18 cellular contexts compared by ENCODE assay signal in the genomic region with DNA sequence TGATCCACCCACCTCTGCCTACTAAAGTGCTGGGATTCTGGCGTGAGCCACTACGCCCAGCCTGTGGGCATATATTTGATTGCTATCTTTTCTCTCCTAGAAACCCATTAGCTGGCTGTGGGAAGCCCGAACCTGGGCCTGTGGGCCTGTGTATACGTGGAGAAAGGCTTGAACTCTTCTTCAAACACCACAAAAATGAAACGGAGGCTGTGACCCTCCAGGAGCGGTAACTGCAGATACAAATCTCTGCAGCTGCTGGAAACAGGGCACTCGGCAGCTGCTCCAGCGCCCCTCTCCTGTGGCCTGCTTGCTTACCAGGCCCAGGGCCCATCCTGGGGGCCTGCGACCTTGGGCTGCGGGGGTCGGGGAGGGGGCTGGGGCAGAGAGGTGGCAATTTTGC. TPM values are rescaled to one million over a fixed set of nuclear protein-coding genes. Genes with fewer than 3 reads are reported as not detected.
DNase-seq lines count a peak whose midpoint lies in the region; TF ChIP-seq lines count a peak whose summit lies in the region.
"Had no signal": no experiment of that assay in that cellular context is flagged by ENCODE, and none has a peak within 500 bp of the region (broad histone marks: within the 10 kb centered on the region; RNA-seq: fewer than 3 reads in every experiment).

No MANE protein-coding gene starts in this region.

- intact Hi-C loops in breast epithelium (cut with DNase I; ENCODE audit: low total_unique reads), result no loop called here
- intact Hi-C loops in CD14-positive monocyte (cut with micrococcal nuclease), result no loop called here
- intact Hi-C loops in OCI-LY7 (cut with micrococcal nuclease; ENCODE audit: unreplicated experiment), result no loop called here

- H4K20me1 ChIP-seq in OCI-LY7 (ENCODE audit: insufficient read depth, low read length), result no peaks in the 10 kb centered on the region

- H3K4me3 Mint-ChIP-seq in nephron (peak overlapping the region in 2 of 3 experiments; percentile 48 to 66), CD14-positive monocyte (no peak overlapping the region)
- H3K4me3 Mint-ChIP-seq: activated CD4-positive, alpha-beta memory T cell treated with anti-CD3 and anti-CD28 coated beads for 36 hours; activated naive CD8-positive, alpha-beta T cell treated with anti-CD3 and anti-CD28 coated beads, Interleukin-2, amount 10 ng/mL, durations not matched to agents 7 days and 5 days; activated T-cell treated with anti-CD3 and anti-CD28 coated beads, Interleukin-2, amount 50 U/mL, for 72 hours; central memory CD8-positive, alpha-beta T cell; naive thymus-derived CD4-positive, alpha-beta T cell had no signal

- DNase-seq in NCI-H1092 (lab: John Stamatoyannopoulos, UW) (peak; percentile 32), breast epithelium (ENCODE audit: low spot score in 2 of 2) (no peak), CD14-positive monocyte (ENCODE audit: low spot score) (no peak), NCI-H1105 treated with DMSO at 0.1 percent for 48 hours (lab: John Stamatoyannopoulos, UW) (no peak), OCI-LY7 (ENCODE audit: low spot score) (no peak)
- DNase-seq: activated CD4-positive, alpha-beta memory T cell treated with anti-CD3 and anti-CD28 coated beads for 36 hours; activated naive CD8-positive, alpha-beta T cell treated with anti-CD3 and anti-CD28 coated beads, Interleukin-2, amount 10 ng/mL, durations not matched to agents 7 days and 5 days; activated T-cell treated with anti-CD3 and anti-CD28 coated beads, Interleukin-2, amount 50 U/mL, for 72 hours; H7; KBM-7; left ventricle myocardium inferior; naive thymus-derived CD4-positive, alpha-beta T cell; NCI-H1436; NCI-H345; substantia nigra had no signal

- no peaks in the 10 kb centered on the region for H3K36me3 ChIP-seq in breast epithelium
- no peaks in the 10 kb centered on the region for H3K36me3 ChIP-seq in OCI-LY7 (ENCODE audit: insufficient read depth, low read length)
- H3K36me3 ChIP-seq: left ventricle myocardium inferior had no signal

- no peaks in the 10 kb centered on the region for H3K79me2 ChIP-seq in OCI-LY7 (ENCODE audit: insufficient read depth, low read depth, low read length)

- H3K27ac ChIP-seq in breast epithelium, result peak overlapping the region; percentile 88 to 96
- H3K27ac ChIP-seq in temporal lobe (ENCODE audit: low read depth, low read length), result peak overlapping the region; percentile 84
- H3K27ac ChIP-seq in OCI-LY7 (ENCODE audit: low read depth, low read length, poor library complexity, severe bottlenecking), result no peak overlapping the region

- no peak overlapping the region for H3K4me3 ChIP-seq in breast epithelium
- H3K4me3 ChIP-seq in OCI-LY7 (ENCODE audit: low read depth, low read length, poor library complexity, severe bottlenecking), result no peak overlapping the region
- H3K4me3 ChIP-seq: left ventricle myocardium inferior had no signal

- H2AFZ ChIP-seq in OCI-LY7 (ENCODE audit: low read length), result no peak overlapping the region

- no peaks in the 10 kb centered on the region for H3K27me3 ChIP-seq in breast epithelium

- TF ChIP-seq POLR2A in breast epithelium (IDR thresholded peaks at IDR 0.05), result no peak

- H3K27ac Mint-ChIP-seq in nephron (peak overlapping the region; percentile 97 to 100 (median 99)), CD14-positive monocyte (no peak overlapping the region)
- H3K27ac Mint-ChIP-seq: activated CD4-positive, alpha-beta memory T cell treated with anti-CD3 and anti-CD28 coated beads for 36 hours; activated naive CD8-positive, alpha-beta T cell treated with anti-CD3 and anti-CD28 coated beads, Interleukin-2, amount 10 ng/mL, durations not matched to agents 7 days and 5 days; activated T-cell treated with anti-CD3 and anti-CD28 coated beads, Interleukin-2, amount 50 U/mL, for 72 hours had no signal

- no peaks in the 10 kb centered on the region for H3K9me3 Mint-ChIP-seq in nephron
- H3K9me3 Mint-ChIP-seq in CD14-positive monocyte, result no peaks in the 10 kb centered on the region
- H3K9me3 Mint-ChIP-seq: activated CD4-positive, alpha-beta memory T cell treated with anti-CD3 and anti-CD28 coated beads for 36 hours; activated naive CD8-positive, alpha-beta T cell treated with anti-CD3 and anti-CD28 coated beads, Interleukin-2, amount 10 ng/mL, durations not matched to agents 7 days and 5 days; activated T-cell treated with anti-CD3 and anti-CD28 coated beads, Interleukin-2, amount 50 U/mL, for 72 hours; central memory CD8-positive, alpha-beta T cell; naive thymus-derived CD4-positive, alpha-beta T cell had no signal

- POLR2A ChIA-PET in OCI-LY7 (lab: Charles Lee), result no interaction called here

- H3K4me1 Mint-ChIP-seq in nephron (peaks cover 89% of the 10 kb centered on the region), CD14-positive monocyte (no peaks in the 10 kb centered on the region)
- H3K4me1 Mint-ChIP-seq: central memory CD8-positive, alpha-beta T cell had no signal

- H3K9me2 ChIP-seq in OCI-LY7 (ENCODE audit: insufficient read depth, low read length), result no peaks in the 10 kb centered on the region

- H3K9me3 ChIP-seq in breast epithelium (no peaks in the 10 kb centered on the region), OCI-LY7 (ENCODE audit: low read length) (no peaks in the 10 kb centered on the region)
- H3K9me3 ChIP-seq: left ventricle myocardium inferior had no signal

- H3K36me3 Mint-ChIP-seq in nephron (ENCODE audit: low read depth) (peaks cover 6% of the 10 kb centered on the region), CD14-positive monocyte (peaks cover 52 to 65% of the 10 kb centered on the region in 2 donors)
- H3K36me3 Mint-ChIP-seq: activated CD4-positive, alpha-beta memory T cell treated with anti-CD3 and anti-CD28 coated beads for 36 hours; activated naive CD8-positive, alpha-beta T cell treated with anti-CD3 and anti-CD28 coated beads, Interleukin-2, amount 10 ng/mL, durations not matched to agents 7 days and 5 days had no signal

- H3K4me2 ChIP-seq in OCI-LY7 (ENCODE audit: low read length), result no peak overlapping the region

- H3K27me3 Mint-ChIP-seq in nephron (ENCODE audit: low read depth) (no peaks in the 10 kb centered on the region), CD14-positive monocyte (ENCODE audit: low read depth in 3 of 3) (peaks cover 0 to 2% (median 0%) of the 10 kb centered on the region in 3 donors)
- H3K27me3 Mint-ChIP-seq: activated CD4-positive, alpha-beta memory T cell treated with anti-CD3 and anti-CD28 coated beads for 36 hours; activated naive CD8-positive, alpha-beta T cell treated with anti-CD3 and anti-CD28 coated beads, Interleukin-2, amount 10 ng/mL, durations not matched to agents 7 days and 5 days; central memory CD8-positive, alpha-beta T cell; naive thymus-derived CD4-positive, alpha-beta T cell had no signal

- CTCF ChIA-PET in OCI-LY7 (lab: Charles Lee; ENCODE audit: unreplicated experiment), result no interaction called here

- no TSS peak for BruUV-seq in OCI-LY7 (replicated peaks; lab: Mats Ljungman, UMichigan)

- TF ChIP-seq CTCF in breast epithelium (IDR thresholded peaks at IDR 0.05) (no peak), nephron (IDR thresholded peaks at IDR 0.05; ENCODE audit: unreplicated experiment in 3 of 3) (no peak), CD14-positive monocyte (IDR thresholded peaks at IDR 0.05) (no peak), OCI-LY7 (conservative IDR thresholded peaks at IDR 0.05; ENCODE audit: low read length) (no peak)

- H3K4me1 ChIP-seq in breast epithelium (peaks cover 13 to 24% of the 10 kb centered on the region in 2 donors), OCI-LY7 (ENCODE audit: insufficient read depth, low read length, poor library complexity, severe bottlenecking) (no peaks in the 10 kb centered on the region)

RNA-seq across cellular contexts. Expression of gene MTSS2, which starts 27.9 kb away (rescaled TPM):
- total RNA-seq in breast epithelium, result 10 to 100 TPM in 2 of 3 donors, 1 to 10 TPM in 1; 9.4 to 28.8 (median 22.8) TPM
- total RNA-seq in temporal lobe, result 45.5 TPM
- polyA plus RNA-seq in CD14-positive monocyte, result not detected
- total RNA-seq in OCI-LY7 (2014; rRNA removed; shearing (Covaris generic)), result 0.05 and 0.19 TPM in 2 replicates
- total RNA-seq in OCI-LY7 (2022), result 0.17 and 0.33 TPM in 2 replicates
- polyA plus RNA-seq: naive thymus-derived CD4-positive, alpha-beta T cell had no signal

Comparison
In these comparisons a context has a peak if more than half of its experiments do, and no peak if none do; other contexts are left out.
1. H3K27ac Mint-ChIP-seq: peak in nephron (3 of 3); none in CD14-positive monocyte (0 of 7).
2. H3K4me3 Mint-ChIP-seq: peak in nephron (2 of 3); none in CD14-positive monocyte (0 of 2).
3. RNA of gene MTSS2, which starts 27.9 kb away (total RNA-seq): 45.5 TPM in temporal lobe (single experiment) and 9.4 to 28.8 TPM in breast epithelium; 0.05 to 0.33 TPM in OCI-LY7; every median in the first group is over 4 times any median in the second.